ENCODE assay signal across 10 cellular contexts in genomic region chr2:168712053-168712452, GRCh38.
DNase-seq lines count a peak whose midpoint lies in the region; ATAC-seq and TF ChIP-seq lines count a peak whose summit lies in the region.
"Had no signal": no experiment of that assay in that cellular context is flagged by ENCODE, and none has a peak within 500 bp of the region (broad histone marks: within the 10 kb centered on the region; RNA-seq: fewer than 3 reads in every experiment).

No MANE protein-coding gene starts in this region.

- no peak overlapping the region for H2AFZ ChIP-seq in PC-3 (ENCODE audit: low read length)

- H3K9me2 ChIP-seq in PC-3 (replicated peaks; ENCODE audit: low read length), result no peaks in the 10 kb centered on the region

- no peak overlapping the region for H3K27ac ChIP-seq in Panc1 (ENCODE audit: low read length)
- H3K27ac ChIP-seq in PC-3 (ENCODE audit: low read length), result no peak overlapping the region
- no peak overlapping the region for H3K27ac ChIP-seq in CD4-positive, alpha-beta memory T cell (ENCODE audit: low read depth, low read length)
- H3K27ac ChIP-seq: left lung had no signal

- no peaks in the 10 kb centered on the region for H3K79me2 ChIP-seq in PC-3 (ENCODE audit: low read length)

- H3K4me1 Mint-ChIP-seq in CD4-positive, alpha-beta memory T cell, result peaks cover 3 to 15% (median 9%) of the 10 kb centered on the region in 4 donors

- BruUV-seq in Panc1 (replicated peaks; lab: Mats Ljungman, UMichigan) (no TSS peak), PC-3 (replicated peaks; lab: Mats Ljungman, UMichigan) (no TSS peak)

- H3K9ac ChIP-seq in PC-3 (ENCODE audit: low read length), result no peak overlapping the region

- no peak overlapping the region for H3K4me3 Mint-ChIP-seq in CD4-positive, alpha-beta memory T cell
- H3K4me3 Mint-ChIP-seq: central memory CD8-positive, alpha-beta T cell had no signal

- no peaks in the 10 kb centered on the region for H3K4me1 ChIP-seq in Panc1 (ENCODE audit: control insufficient read depth, insufficient read depth, low read length)
- no peaks in the 10 kb centered on the region for H3K4me1 ChIP-seq in PC-3 (ENCODE audit: insufficient read depth, low read length)
- no peaks in the 10 kb centered on the region for H3K4me1 ChIP-seq in CD4-positive, alpha-beta memory T cell (ENCODE audit: insufficient read depth, low read length)
- H3K4me1 ChIP-seq: left lung had no signal

- H3K9me3 Mint-ChIP-seq in CD4-positive, alpha-beta memory T cell, result no peaks in the 10 kb centered on the region
- H3K9me3 Mint-ChIP-seq: central memory CD8-positive, alpha-beta T cell had no signal

- H4K20me1 ChIP-seq in PC-3 (ENCODE audit: low read length), result no peaks in the 10 kb centered on the region

- H3K9me3 ChIP-seq in Panc1 (ENCODE audit: control insufficient read depth, insufficient read depth, low read depth, low read length), result no peaks in the 10 kb centered on the region
- H3K9me3 ChIP-seq in PC-3 (ENCODE audit: low read length), result no peaks in the 10 kb centered on the region
- no peaks in the 10 kb centered on the region for H3K9me3 ChIP-seq in CD4-positive, alpha-beta memory T cell (ENCODE audit: control insufficient read depth in 1 of 2, low read length in 2 of 2)
- H3K9me3 ChIP-seq: left lung had no signal

- H3K36me3 ChIP-seq in Panc1 (ENCODE audit: control insufficient read depth, insufficient read depth, low read length), result no peaks in the 10 kb centered on the region; the same call in 1 of the 2 replicates
- H3K36me3 ChIP-seq in PC-3 (ENCODE audit: low read depth, low read length), result no peaks in the 10 kb centered on the region
- no peaks in the 10 kb centered on the region for H3K36me3 ChIP-seq in CD4-positive, alpha-beta memory T cell (ENCODE audit: insufficient read depth, low read length)
- H3K36me3 ChIP-seq: left lung had no signal

- DNase-seq in AG09309 (ENCODE audit: low read depth) (no peak), GM19238 (ENCODE audit: insufficient read length, low spot score) (peak; percentile 43), Panc1 (ENCODE audit: low read depth, low spot score) (no peak), AG08396 (ENCODE audit: low spot score) (no peak), PC-3 (no peak), glomerular visceral epithelial cell (ENCODE audit: extremely low spot score) (no peak)
- no peak for DNase-seq in CD4-positive, alpha-beta memory T cell
- DNase-seq: left lung had no signal

- no peaks in the 10 kb centered on the region for H3K36me3 Mint-ChIP-seq in CD4-positive, alpha-beta memory T cell

- H3F3A ChIP-seq in PC-3 (ENCODE audit: low read length, unreplicated experiment), result no peaks in the 10 kb centered on the region

- ATAC-seq in HG02943 (IDR thresholded peaks at IDR 0.05; ENCODE audit: low read depth, unreplicated experiment), result peak; percentile 98
- ATAC-seq in Panc1, result no peak
- ATAC-seq in PC-3, result no peak
- ATAC-seq: left lung had no signal

- TF ChIP-seq CTCF in AG09309 (IDR thresholded peaks at IDR 0.05; ENCODE audit: control insufficient read depth, insufficient read depth, low read depth, low read length, missing control alignments) (peak; percentile 9), Panc1 (IDR thresholded peaks at IDR 0.05) (peak; percentile 19; the same call in 1 of the 2 replicates), PC-3 (conservative IDR thresholded peaks at IDR 0.05; ENCODE audit: low read depth, low read length) (no peak)

- CTCF ChIA-PET in Panc1 (lab: Charles Lee) (no interaction called here), PC-3 (lab: Charles Lee) (no interaction called here)
- CTCF ChIA-PET in CD4-positive, alpha-beta memory T cell (lab: Charles Lee; ENCODE audit: partially characterized antibody), result interaction anchor here (1.5 to 2.0 kb wide), 2 partner anchors 42 to 48 kb away, joined by 3 to 9 read pairs; no protein-coding TSS in a partner anchor

- H3K4me2 ChIP-seq in PC-3 (ENCODE audit: low read length), result no peak overlapping the region

- no peaks in the 10 kb centered on the region for H3K27me3 Mint-ChIP-seq in CD4-positive, alpha-beta memory T cell
- H3K27me3 Mint-ChIP-seq: central memory CD8-positive, alpha-beta T cell had no signal

- H3K27me3 ChIP-seq in Panc1 (ENCODE audit: control insufficient read depth, insufficient read depth, low read length), result no peaks in the 10 kb centered on the region
- no peaks in the 10 kb centered on the region for H3K27me3 ChIP-seq in PC-3 (ENCODE audit: low read length)
- H3K27me3 ChIP-seq in CD4-positive, alpha-beta memory T cell (ENCODE audit: insufficient read depth, low read length), result no peaks in the 10 kb centered on the region
- H3K27me3 ChIP-seq: left lung had no signal

- in situ Hi-C loops in Panc1 (cut with HindIII; ENCODE audit: low pct_unique_long_range_greater_than_20kb, low sequenced_read_pairs), result no loop called here

- intact Hi-C loops in Panc1 (cut with micrococcal nuclease; ENCODE audit: unreplicated experiment), result no loop called here
- intact Hi-C loops in PC-3 (cut with micrococcal nuclease), result no loop called here
- intact Hi-C loops in CD4-positive, alpha-beta memory T cell (cut with micrococcal nuclease), result no loop called here

- POLR2A ChIA-PET in Panc1 (lab: Charles Lee), result no interaction called here
- POLR2A ChIA-PET in PC-3 (lab: Charles Lee; ENCODE audit: unreplicated experiment), result no interaction called here
- POLR2A ChIA-PET in CD4-positive, alpha-beta memory T cell (lab: Charles Lee; ENCODE audit: partially characterized antibody), result no interaction called here

- peak overlapping the region in 3 of 7 donors; percentile 15 to 87 (median 65) for H3K27ac Mint-ChIP-seq in CD4-positive, alpha-beta memory T cell

- H3K4me3 ChIP-seq in AG09309 (ENCODE audit: control insufficient read depth, low read depth, low read length) (no peak overlapping the region), Panc1 (ENCODE audit: low read depth in 2 of 2, low read length in 2 of 2) (no peak overlapping the region), PC-3 (ENCODE audit: low read length) (no peak overlapping the region)
- H3K4me3 ChIP-seq in CD4-positive, alpha-beta memory T cell (ENCODE audit: low read length in 2 of 2), result no peak overlapping the region
- H3K4me3 ChIP-seq: left lung had no signal
